1 cellular context compared by ENCODE assay signal in the genomic region with DNA sequence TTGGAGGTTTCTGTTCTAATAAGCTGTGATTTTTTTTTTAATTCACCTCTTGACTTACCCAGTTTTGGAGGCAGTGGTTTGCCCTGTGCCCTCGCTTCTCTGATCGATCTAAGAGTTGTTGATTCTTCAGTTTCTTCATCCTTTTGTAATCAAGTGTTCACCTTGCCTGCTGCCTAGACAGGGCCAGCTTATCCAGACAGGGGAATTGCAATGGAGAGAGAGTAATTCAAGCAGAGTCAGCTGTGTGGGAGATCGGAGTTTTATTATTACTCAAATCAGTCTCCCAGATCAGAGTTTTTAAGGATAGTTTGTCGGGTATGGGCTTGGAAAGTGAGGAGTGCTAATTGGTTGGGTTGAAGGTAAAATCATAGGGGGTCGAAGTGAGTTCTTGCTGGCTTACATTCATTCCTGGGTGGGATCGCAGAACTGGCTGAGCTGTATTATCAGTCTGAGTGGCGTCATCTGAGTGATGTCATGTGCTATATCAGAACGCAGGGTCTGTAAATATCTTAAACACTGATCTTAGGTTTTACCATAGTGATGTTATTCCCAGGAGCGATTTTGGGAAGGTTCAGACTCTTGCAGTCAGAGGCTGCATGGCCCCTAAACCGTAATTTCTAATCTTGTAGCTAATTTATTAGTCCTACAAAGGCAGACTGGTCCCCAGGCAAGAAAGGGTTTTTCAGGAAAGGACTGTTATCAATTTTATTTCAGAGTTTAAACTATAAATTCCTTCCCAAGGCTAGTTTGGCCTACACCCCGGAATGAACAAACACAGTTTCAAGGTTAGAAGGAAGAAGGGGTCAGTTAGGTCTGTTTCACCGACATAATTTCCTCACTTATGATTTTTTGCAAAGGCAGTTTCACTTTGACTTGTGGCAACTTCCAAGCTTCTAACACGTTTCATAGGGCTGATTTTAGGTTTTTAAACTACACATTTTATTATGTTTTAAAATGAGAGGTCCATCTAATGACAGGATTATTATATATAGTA.
TF ChIP-seq lines count a peak whose summit lies in the region.

No MANE protein-coding gene starts in this region.

TF ChIP-seq in H1, 55 proteins besides CTCF, POLR2A, EP300 and RAD21:
- TF ChIP-seq RNF2 (IDR thresholded peaks at IDR 0.05; ENCODE audit: borderline replicate concordance, low read depth, low read length, missing control alignments, poor library complexity, severe bottlenecking) (no peak), YY1 (IDR thresholded peaks at IDR 0.05; ENCODE audit: low read depth, low read length) (no peak)
TF ChIP-seq in H1: peak in this region for 0.
